ENCODE assay signal across 15 cellular contexts in genomic region chr5:133801955-133802751, GRCh38.
DNase-seq lines count a peak whose midpoint lies in the region; ATAC-seq and TF ChIP-seq lines count a peak whose summit lies in the region.
"Had no signal": no experiment of that assay in that cellular context is flagged by ENCODE, and none has a peak within 500 bp of the region (broad histone marks: within the 10 kb centered on the region; RNA-seq: fewer than 3 reads in every experiment).

No MANE protein-coding gene starts in this region.

- TF ChIP-seq RAD21 in IMR-90 (IDR thresholded peaks at IDR 0.05; ENCODE audit: low read length) = no peak

- no peak overlapping the region for H2AK9ac ChIP-seq in IMR-90 (replicated peaks; ENCODE audit: low read depth, low read length, poor library complexity)

- H2BK5ac ChIP-seq in IMR-90 (ENCODE audit: low read depth, low read length, poor library complexity, severe bottlenecking) (no peak overlapping the region), trophoblast cell (ENCODE audit: low read depth, low read length, poor library complexity) (no peak overlapping the region)

- dilution Hi-C loops in IMR-90 (cut with HindIII; ENCODE audit: low sequenced_read_pairs, unreplicated experiment) = no loop called here

- in situ Hi-C loops in IMR-90 (cut with MboI; ENCODE audit: low sequenced_read_pairs) = no loop called here

- H3K9ac ChIP-seq in IMR-90 (ENCODE audit: low read depth, low read length) (no peak overlapping the region), trophoblast cell (ENCODE audit: low read length) (no peak overlapping the region)
- H3K9ac ChIP-seq: BLaER1 treated with 17β-estradiol and CSF1 and Interleukin-3, amounts not matched to agents 10 nM and 100 nM had no signal

- CTCF ChIA-PET in IMR-90 (lab: Yijun Ruan, JAX) = no interaction called here

- H2BK12ac ChIP-seq in trophoblast cell (ENCODE audit: low read length) = no peak overlapping the region

- TF ChIP-seq POLR2A in IMR-90 (IDR thresholded peaks at IDR 0.05; ENCODE audit: low read depth, low read length) (no peak), prostate gland (IDR thresholded peaks at IDR 0.05) (no peak)

- no peak overlapping the region for H3K56ac ChIP-seq in IMR-90 (ENCODE audit: extremely low read depth, insufficient read depth, low read length)

- H3K36me3 ChIP-seq in IMR-90 (ENCODE audit: control insufficient read depth, insufficient read depth, low read length) (no peaks in the 10 kb centered on the region), heart right ventricle (no peaks in the 10 kb centered on the region), prostate gland (no peaks in the 10 kb centered on the region), trophoblast cell (ENCODE audit: control insufficient read depth in 1 of 2, insufficient read depth in 2 of 2, low read length in 2 of 2) (no peaks in the 10 kb centered on the region)
- H3K36me3 ChIP-seq: BLaER1 treated with 17β-estradiol and CSF1 and Interleukin-3, amounts not matched to agents 10 nM and 100 nM; vagina had no signal

- no peak overlapping the region for H3K27ac ChIP-seq in IMR-90 (ENCODE audit: insufficient read depth, low read length)
- H3K27ac ChIP-seq in heart right ventricle = no peak overlapping the region
- H3K27ac ChIP-seq in prostate gland = no peak overlapping the region
- no peak overlapping the region for H3K27ac ChIP-seq in trophoblast cell (ENCODE audit: low read depth, low read length)
- H3K27ac ChIP-seq: BLaER1 treated with 17β-estradiol and CSF1 and Interleukin-3, amounts not matched to agents 10 nM and 100 nM; vagina had no signal

- H2AK5ac ChIP-seq in IMR-90 (ENCODE audit: low read depth, low read length) = no peak overlapping the region
- H2AK5ac ChIP-seq in trophoblast cell (ENCODE audit: low read length) = no peak overlapping the region

- H3K9me3 ChIP-seq in IMR-90 (ENCODE audit: control insufficient read depth, insufficient read depth, low read length) (no peaks in the 10 kb centered on the region), heart right ventricle (no peaks in the 10 kb centered on the region), prostate gland (no peaks in the 10 kb centered on the region), trophoblast cell (ENCODE audit: insufficient read depth, low read depth, low read length) (peaks cover 2% of the 10 kb centered on the region)
- H3K9me3 ChIP-seq: vagina had no signal

- no peak overlapping the region for H4K5ac ChIP-seq in IMR-90 (ENCODE audit: low read depth, low read length)

- intact Hi-C loops in IMR-90 (cut with micrococcal nuclease) (no loop called here), heart right ventricle (cut with DNase I) (no loop called here), prostate gland (cut with DNase I) (no loop called here)

- no peaks in the 10 kb centered on the region for H3K9me1 ChIP-seq in IMR-90 (ENCODE audit: insufficient read depth, low read length)

- H3K23ac ChIP-seq in IMR-90 (ENCODE audit: low read depth, low read length) = no peak overlapping the region
- no peak overlapping the region for H3K23ac ChIP-seq in trophoblast cell (ENCODE audit: low read length)

- DNase-seq in IMR-90 (peak; percentile 1), astrocyte of the hippocampus (ENCODE audit: low read depth, low spot score) (peak; percentile 54), heart right ventricle (peak; percentile 41 to 50), prostate gland (ENCODE audit: low spot score) (peak; percentile 29), NCI-H226 (no peak), middle frontal gyrus (ENCODE audit: extremely low spot score, low spot score) (no peak), trophoblast cell (no peak)
- DNase-seq: activated naive CD8-positive, alpha-beta T cell treated with anti-CD3 and anti-CD28 coated beads, Interleukin-2, amount 10 ng/mL, durations not matched to agents 7 days and 5 days; NCI-H1048; retina; stimulated activated naive B cell treated with anti-CD40 and anti-IgM and Interleukin-4, amounts not matched to agents 10 μg/mL and 1 μg/mL and 100 μg/mL, for 72 hours had no signal

- POLR2A ChIA-PET in IMR-90 (lab: Charles Lee; ENCODE audit: unreplicated experiment) = no interaction called here

- no peaks in the 10 kb centered on the region for H4K20me1 ChIP-seq in IMR-90 (ENCODE audit: insufficient read depth, low read length)
- H4K20me1 ChIP-seq: BLaER1 treated with 17β-estradiol and CSF1 and Interleukin-3, amounts not matched to agents 10 nM and 100 nM had no signal

- H2AFZ ChIP-seq in IMR-90 (replicated peaks; ENCODE audit: low read length, poor library complexity) = no peak overlapping the region
- no peak overlapping the region for H2AFZ ChIP-seq in trophoblast cell (ENCODE audit: insufficient read depth, low read length, poor library complexity)

- H4K91ac ChIP-seq in IMR-90 (ENCODE audit: insufficient read depth, low read depth, low read length) (no peak overlapping the region), trophoblast cell (ENCODE audit: low read depth, low read length) (no peak overlapping the region)

- WGBS in IMR-90 (ENCODE audit: extremely low coverage in 2 of 2, insufficient read length in 1 of 2), 2 experiments = 37% methylated on average over 3 of the region's 8 CpGs; no CpG with 5 or more reads in 1 of the 2 experiments
- WGBS in heart right ventricle, 2 donors = 47 to 53% methylated on average over 8 of the region's 8 CpGs
- 33% methylated on average over 8 of the region's 8 CpGs for WGBS in prostate gland
- WGBS in trophoblast cell (ENCODE audit: extremely low coverage, insufficient coverage, insufficient read length) = no CpG with 5 or more reads among the region's 8 CpGs

- H3K4me1 ChIP-seq in IMR-90 (ENCODE audit: control insufficient read depth, insufficient read depth, low read length) = no peaks in the 10 kb centered on the region
- H3K4me1 ChIP-seq in heart right ventricle = peaks cover 0 to 8% (median 0%) of the 10 kb centered on the region in 9 donors
- H3K4me1 ChIP-seq in prostate gland (replicated peaks) = no peaks in the 10 kb centered on the region
- H3K4me1 ChIP-seq in trophoblast cell (ENCODE audit: control insufficient read depth in 1 of 2, insufficient read depth in 2 of 2, low read length in 2 of 2) = no peaks in the 10 kb centered on the region
- H3K4me1 ChIP-seq: vagina had no signal

- H4K12ac ChIP-seq in trophoblast cell (ENCODE audit: low read depth, low read length) = no peak overlapping the region

- H3K79me1 ChIP-seq in IMR-90 (ENCODE audit: low read depth in 1 of 2, low read length in 2 of 2) (no peaks in the 10 kb centered on the region), trophoblast cell (ENCODE audit: low read length) (no peaks in the 10 kb centered on the region)

- H3K4me2 ChIP-seq in IMR-90 (ENCODE audit: low read depth, low read length) (no peak overlapping the region), trophoblast cell (ENCODE audit: low read length) (no peak overlapping the region)

- H3K4ac ChIP-seq in IMR-90 (ENCODE audit: low read depth, low read length) = no peak overlapping the region
- H3K4ac ChIP-seq in trophoblast cell (ENCODE audit: low read depth, low read length) = no peak overlapping the region

- H3K4me3 ChIP-seq in IMR-90 (ENCODE audit: insufficient read depth, low read depth, low read length) (no peak overlapping the region), heart right ventricle (no peak overlapping the region), prostate gland (no peak overlapping the region), trophoblast cell (ENCODE audit: low read depth, low read length) (no peak overlapping the region)
- H3K4me3 ChIP-seq: BLaER1 treated with 17β-estradiol and CSF1 and Interleukin-3, amounts not matched to agents 10 nM and 100 nM; vagina had no signal

- TF ChIP-seq CTCF in IMR-90 (conservative IDR thresholded peaks at IDR 0.05; ENCODE audit: low read depth, low read length) = no peak
- no peak for TF ChIP-seq CTCF in heart right ventricle (IDR thresholded peaks at IDR 0.05)
- no peak for TF ChIP-seq CTCF in prostate gland (IDR thresholded peaks at IDR 0.05)

- no TSS peak for BruUV-seq in IMR-90 (replicated peaks; lab: Mats Ljungman, UMichigan)

- H2BK20ac ChIP-seq in IMR-90 (ENCODE audit: low read depth, low read length) = no peak overlapping the region

- H4K8ac ChIP-seq in IMR-90 (ENCODE audit: low read depth in 2 of 2, low read length in 2 of 2) (no peak overlapping the region), trophoblast cell (ENCODE audit: low read depth, low read length) (no peak overlapping the region)

- no peak overlapping the region for H3K18ac ChIP-seq in IMR-90 (ENCODE audit: low read depth, low read length)
- H3K18ac ChIP-seq in trophoblast cell (ENCODE audit: low read length) = no peak overlapping the region

- no peaks in the 10 kb centered on the region for H3K79me2 ChIP-seq in trophoblast cell (ENCODE audit: control insufficient read depth, insufficient read depth, low read length, poor library complexity)

- H3K14ac ChIP-seq in IMR-90 (replicated peaks; ENCODE audit: low read depth, low read length) (no peak overlapping the region), trophoblast cell (ENCODE audit: low read length) (no peak overlapping the region)

- H2BK120ac ChIP-seq in IMR-90 (ENCODE audit: low read depth, low read length) (no peak overlapping the region), trophoblast cell (ENCODE audit: insufficient read depth, low read length, poor library complexity) (no peak overlapping the region)

- no peak overlapping the region for H2BK15ac ChIP-seq in IMR-90 (ENCODE audit: low read depth, low read length)

- H3K27me3 ChIP-seq in IMR-90 (ENCODE audit: control insufficient read depth, insufficient read depth, low read length) = peaks cover 8% of the 10 kb centered on the region
- peaks cover 0 to 8% (median 0%) of the 10 kb centered on the region in 7 donors for H3K27me3 ChIP-seq in heart right ventricle
- no peaks in the 10 kb centered on the region for H3K27me3 ChIP-seq in prostate gland (replicated peaks; ENCODE audit: insufficient read depth)
- no peaks in the 10 kb centered on the region for H3K27me3 ChIP-seq in trophoblast cell (ENCODE audit: insufficient read depth, low read length)
- H3K27me3 ChIP-seq: BLaER1 treated with 17β-estradiol and CSF1 and Interleukin-3, amounts not matched to agents 10 nM and 100 nM; vagina had no signal

- no peak for ATAC-seq in IMR-90 (ENCODE audit: low read depth)
- peak; percentile 42 to 94 (median 86) for ATAC-seq in heart right ventricle
- ATAC-seq in HG02973 (IDR thresholded peaks at IDR 0.05; ENCODE audit: unreplicated experiment) = no peak
- ATAC-seq: Panc1; stimulated activated naive B cell treated with anti-CD40 and anti-IgM and Interleukin-4, amounts not matched to agents 10 μg/mL and 1 μg/mL and 100 μg/mL, for 72 hours had no signal

TF ChIP-seq in IMR-90, 13 proteins besides CTCF, POLR2A, EP300 and RAD21:
- TF ChIP-seq SMC3 (IDR thresholded peaks at IDR 0.05; ENCODE audit: low read depth, low read length) (no peak), CEBPB (IDR thresholded peaks at IDR 0.05; ENCODE audit: low read depth, low read length) (no peak), NFE2L2 (IDR thresholded peaks at IDR 0.05; ENCODE audit: low read depth, low read length) (no peak), RCOR1 (IDR thresholded peaks at IDR 0.05; ENCODE audit: insufficient replicate concordance, low read length) (no peak), RFX5 (IDR thresholded peaks at IDR 0.05; ENCODE audit: low read depth, low read length) (no peak), MAZ (IDR thresholded peaks at IDR 0.05; ENCODE audit: borderline replicate concordance, low read depth, low read length) (no peak)

Comparison
In these comparisons a context has a peak if more than half of its experiments do, and no peak if none do; other contexts are left out.
1. ATAC-seq: peak in heart right ventricle (8 of 8); none in IMR-90 (single experiment) and HG02973 (single experiment).
2. DNase-seq: peak in IMR-90 (single experiment), astrocyte of the hippocampus (single experiment), heart right ventricle (2 of 2) and prostate gland (single experiment); none in NCI-H226 (single experiment), middle frontal gyrus (single experiment) and trophoblast cell (0 of 2).